11 cellular contexts compared by ENCODE assay signal in the genomic region with DNA sequence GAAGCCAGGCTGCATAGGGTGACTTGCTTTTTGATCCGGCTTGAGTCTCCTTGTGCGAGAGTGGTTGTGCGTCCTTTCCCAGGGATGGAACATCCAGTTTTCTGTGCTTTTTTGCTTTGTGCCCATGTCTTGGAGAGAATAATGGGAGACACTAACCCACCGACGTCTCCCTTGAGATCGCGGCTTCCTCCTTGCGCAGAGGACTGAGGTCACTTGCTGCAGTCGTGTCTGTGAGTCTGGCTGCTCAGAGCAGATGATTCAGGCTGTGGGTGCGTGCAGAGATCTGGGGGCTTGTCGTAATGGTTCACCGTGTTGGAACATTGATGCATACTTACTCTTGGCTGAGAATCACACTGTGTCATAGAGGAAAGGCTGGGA.
DNase-seq lines count a peak whose midpoint lies in the region; ATAC-seq and TF ChIP-seq lines count a peak whose summit lies in the region.
"Had no signal": no experiment of that assay in that cellular context is flagged by ENCODE, and none has a peak within 500 bp of the region (broad histone marks: within the 10 kb centered on the region; RNA-seq: fewer than 3 reads in every experiment).

No MANE protein-coding gene starts in this region.

- DNase-seq in activated CD4-positive, alpha-beta T cell treated with anti-CD3 and anti-CD28 coated beads for 36 hours, result peak; percentile 33
- DNase-seq in activated CD4-positive, alpha-beta T cell treated with anti-CD3 and anti-CD28 coated beads for 1 hour, result no peak
- peak; percentile 16 to 22 for DNase-seq in activated T-cell treated with anti-CD3 and anti-CD28 coated beads, Interleukin-2, amount 50 U/mL, for 72 hours
- DNase-seq in glutamatergic neuron, result no peak
- peak in 2 of 3 experiments; percentile 2 to 22 for DNase-seq in stimulated activated CD4-positive, alpha-beta T cell treated with anti-CD3 and anti-CD28 coated beads, TNF-alpha, amount 100 ng/mL, for 24 hours (ENCODE audit: low read depth in 3 of 3)
- no peak for DNase-seq in progenitor cell of endocrine pancreas (ENCODE audit: low spot score, unreplicated experiment)
- no peak for DNase-seq in NCI-H187 treated with DMSO at 0.1 percent for 48 hours (lab: John Stamatoyannopoulos, UW)
- DNase-seq in NCI-H345 (lab: John Stamatoyannopoulos, UW), result no peak
- DNase-seq: dermis blood vessel endothelial cell, DMS153, heart right ventricle had no signal

- peak overlapping the region; percentile 46 for H3K4me3 Mint-ChIP-seq in activated CD4-positive, alpha-beta T cell treated with anti-CD3 and anti-CD28 coated beads for 36 hours
- peak overlapping the region; percentile 80 to 85 for H3K4me3 Mint-ChIP-seq in activated T-cell treated with anti-CD3 and anti-CD28 coated beads, Interleukin-2, amount 50 U/mL, for 72 hours
- H3K4me3 Mint-ChIP-seq in glutamatergic neuron (ENCODE audit: unreplicated experiment) (peak overlapping the region; percentile 92), progenitor cell of endocrine pancreas (ENCODE audit: low read depth) (no peak overlapping the region)

- H3K27ac Mint-ChIP-seq in activated CD4-positive, alpha-beta T cell treated with anti-CD3 and anti-CD28 coated beads for 36 hours, result peak overlapping the region; percentile 30
- no peak overlapping the region for H3K27ac Mint-ChIP-seq in activated T-cell treated with anti-CD3 and anti-CD28 coated beads, Interleukin-2, amount 50 U/mL, for 72 hours
- H3K27ac Mint-ChIP-seq in glutamatergic neuron (ENCODE audit: unreplicated experiment) (peak overlapping the region; percentile 19), progenitor cell of endocrine pancreas (no peak overlapping the region)

- no peaks in the 10 kb centered on the region for H3K36me3 Mint-ChIP-seq in activated CD4-positive, alpha-beta T cell treated with anti-CD3 and anti-CD28 coated beads for 36 hours (ENCODE audit: low read depth)
- no peaks in the 10 kb centered on the region for H3K36me3 Mint-ChIP-seq in activated T-cell treated with anti-CD3 and anti-CD28 coated beads, Interleukin-2, amount 50 U/mL, for 72 hours (ENCODE audit: insufficient read depth in 2 of 2)
- H3K36me3 Mint-ChIP-seq in glutamatergic neuron (ENCODE audit: unreplicated experiment) (no peaks in the 10 kb centered on the region), progenitor cell of endocrine pancreas (ENCODE audit: insufficient read depth) (no peaks in the 10 kb centered on the region)

- ATAC-seq in activated CD4-positive, alpha-beta T cell treated with anti-CD3 and anti-CD28 coated beads for 36 hours, result peak; percentile 68
- ATAC-seq in activated T-cell treated with anti-CD3 and anti-CD28 coated beads, Interleukin-2, amount 50 U/mL, for 72 hours (replicated peaks in 1 of 2), result peak; percentile 73 to 75

- CTCF ChIA-PET in activated CD4-positive, alpha-beta T cell treated with anti-CD3 and anti-CD28 coated beads for 36 hours (lab: Charles Lee), result interaction anchor here (1.0 to 1.4 kb wide), 2 partner anchors 9 to 10 kb away, joined by 3 read pairs; no protein-coding TSS in a partner anchor

- POLR2A ChIA-PET in activated CD4-positive, alpha-beta T cell treated with anti-CD3 and anti-CD28 coated beads for 36 hours (lab: Charles Lee), result no interaction called here

- intact Hi-C loops in activated CD4-positive, alpha-beta T cell treated with anti-CD3 and anti-CD28 coated beads for 36 hours (cut with DNase I, micrococcal nuclease), result loop anchor here in 1 of 2 experiments (5.0 kb wide), 1 partner anchor 127 kb away; no protein-coding TSS in a partner anchor

- no peaks in the 10 kb centered on the region for H3K9me3 Mint-ChIP-seq in activated CD4-positive, alpha-beta T cell treated with anti-CD3 and anti-CD28 coated beads for 36 hours (ENCODE audit: low read depth)
- H3K9me3 Mint-ChIP-seq in activated T-cell treated with anti-CD3 and anti-CD28 coated beads, Interleukin-2, amount 50 U/mL, for 72 hours, result no peaks in the 10 kb centered on the region
- H3K9me3 Mint-ChIP-seq in glutamatergic neuron (ENCODE audit: unreplicated experiment) (peaks cover 2% of the 10 kb centered on the region), progenitor cell of endocrine pancreas (ENCODE audit: low read depth) (no peaks in the 10 kb centered on the region)

- H3K4me1 Mint-ChIP-seq in activated CD4-positive, alpha-beta T cell treated with anti-CD3 and anti-CD28 coated beads for 36 hours, result peaks cover 29% of the 10 kb centered on the region
- peaks cover 36% of the 10 kb centered on the region for H3K4me1 Mint-ChIP-seq in activated T-cell treated with anti-CD3 and anti-CD28 coated beads, Interleukin-2, amount 50 U/mL, for 72 hours (ENCODE audit: low read depth)
- H3K4me1 Mint-ChIP-seq in glutamatergic neuron (ENCODE audit: low read depth, unreplicated experiment) (peaks cover 19% of the 10 kb centered on the region), progenitor cell of endocrine pancreas (ENCODE audit: low read depth) (peaks cover 13% of the 10 kb centered on the region)

- H3K27me3 Mint-ChIP-seq in activated CD4-positive, alpha-beta T cell treated with anti-CD3 and anti-CD28 coated beads for 36 hours, result peaks cover 55% of the 10 kb centered on the region
- H3K27me3 Mint-ChIP-seq in activated T-cell treated with anti-CD3 and anti-CD28 coated beads, Interleukin-2, amount 50 U/mL, for 72 hours (ENCODE audit: low read depth), result peaks cover 73% of the 10 kb centered on the region
- H3K27me3 Mint-ChIP-seq in glutamatergic neuron (ENCODE audit: unreplicated experiment) (peaks cover 20% of the 10 kb centered on the region), progenitor cell of endocrine pancreas (peaks cover 100% of the 10 kb centered on the region)

- no peak for TF ChIP-seq CTCF in glutamatergic neuron (IDR thresholded peaks at IDR 0.05; ENCODE audit: partially characterized antibody, unreplicated experiment)
- TF ChIP-seq CTCF in progenitor cell of endocrine pancreas (IDR thresholded peaks at IDR 0.05; ENCODE audit: unreplicated experiment), result no peak

Comparison
In these comparisons a context has a peak if more than half of its experiments do, and no peak if none do; other contexts are left out.
1. DNase-seq: peak in activated CD4-positive, alpha-beta T cell treated with anti-CD3 and anti-CD28 coated beads for 36 hours (single experiment), activated T-cell treated with anti-CD3 and anti-CD28 coated beads, Interleukin-2, amount 50 U/mL, for 72 hours (2 of 2) and stimulated activated CD4-positive, alpha-beta T cell treated with anti-CD3 and anti-CD28 coated beads, TNF-alpha, amount 100 ng/mL, for 24 hours (2 of 3); none in activated CD4-positive, alpha-beta T cell treated with anti-CD3 and anti-CD28 coated beads for 1 hour (single experiment), glutamatergic neuron (single experiment), progenitor cell of endocrine pancreas (single experiment), NCI-H187 treated with DMSO at 0.1 percent for 48 hours (single experiment) and NCI-H345 (single experiment).
2. H3K27ac Mint-ChIP-seq: peak in activated CD4-positive, alpha-beta T cell treated with anti-CD3 and anti-CD28 coated beads for 36 hours (single experiment) and glutamatergic neuron (single experiment); none in activated T-cell treated with anti-CD3 and anti-CD28 coated beads, Interleukin-2, amount 50 U/mL, for 72 hours (single experiment) and progenitor cell of endocrine pancreas (single experiment).